ENCODE assay signal across 8 cellular contexts in genomic region chr19:41328157-41328817, GRCh38. TPM values are rescaled to one million over a fixed set of nuclear protein-coding genes. Genes with fewer than 3 reads are reported as not detected.
DNase-seq lines count a peak whose midpoint lies in the region; ATAC-seq and TF ChIP-seq lines count a peak whose summit lies in the region.

No MANE protein-coding gene starts in this region.

- peak overlapping the region; percentile 76 for H3K4me3 Mint-ChIP-seq in activated T-helper 1 cell treated with anti-CD3 and anti-CD28 coated beads, Interleukin-12 subunit alpha, Interleukin-12 subunit beta, Interleukin-2, Interleukin-4 antibody, amounts not matched to agents 30 ng/mL and 10 ng/mL and 1 ng/mL, durations not matched to agents 14 hours and 24 hours and 36 hours

- no peaks in the 10 kb centered on the region for H3K27me3 ChIP-seq in right lobe of liver
- H3K27me3 ChIP-seq in thyroid gland, result no peaks in the 10 kb centered on the region

- H3K9me3 Mint-ChIP-seq in activated T-helper 1 cell treated with anti-CD3 and anti-CD28 coated beads, Interleukin-12 subunit alpha, Interleukin-12 subunit beta, Interleukin-2, Interleukin-4 antibody, amounts not matched to agents 30 ng/mL and 10 ng/mL and 1 ng/mL, durations not matched to agents 14 hours and 24 hours and 36 hours, result no peaks in the 10 kb centered on the region

- no peak for TF ChIP-seq CTCF in right lobe of liver (IDR thresholded peaks at IDR 0.05)
- TF ChIP-seq CTCF in thyroid gland (IDR thresholded peaks at IDR 0.05), result no peak

- peaks cover 0 to 16% (median 5%) of the 10 kb centered on the region in 4 donors for H3K4me1 ChIP-seq in right lobe of liver
- peaks cover 36 to 52% of the 10 kb centered on the region in 2 donors for H3K4me1 ChIP-seq in thyroid gland

- peaks cover 58% of the 10 kb centered on the region for H3K4me1 Mint-ChIP-seq in activated T-helper 1 cell treated with anti-CD3 and anti-CD28 coated beads, Interleukin-12 subunit alpha, Interleukin-12 subunit beta, Interleukin-2, Interleukin-4 antibody, amounts not matched to agents 30 ng/mL and 10 ng/mL and 1 ng/mL, durations not matched to agents 14 hours and 24 hours and 36 hours (ENCODE audit: low read depth)

- H3K27ac ChIP-seq in right lobe of liver (peak overlapping the region in 2 of 3 donors; percentile 60 to 75), thyroid gland (peak overlapping the region; percentile 4 to 72 (median 62))

- TF ChIP-seq POLR2A in right lobe of liver (IDR thresholded peaks at IDR 0.05), result no peak
- TF ChIP-seq POLR2A in thyroid gland (IDR thresholded peaks at IDR 0.05), result no peak

- intact Hi-C loops in activated T-helper 1 cell treated with anti-CD3 and anti-CD28 coated beads, Interleukin-12 subunit alpha, Interleukin-12 subunit beta, Interleukin-2, Interleukin-4 antibody, amounts not matched to agents 30 ng/mL and 10 ng/mL and 1 ng/mL, durations not matched to agents 14 hours and 24 hours and 36 hours (cut with micrococcal nuclease), result loop anchor here (1.0 kb wide), 3 partner anchors 23 to 69 kb away; partner anchors contain the start of genes BCKDHA and EXOSC5
- intact Hi-C loops in right lobe of liver (cut with DNase I) (no loop called here), thyroid gland (cut with DNase I) (no loop called here)

- H3K27ac Mint-ChIP-seq in activated T-helper 1 cell treated with anti-CD3 and anti-CD28 coated beads, Interleukin-12 subunit alpha, Interleukin-12 subunit beta, Interleukin-2, Interleukin-4 antibody, amounts not matched to agents 30 ng/mL and 10 ng/mL and 1 ng/mL, durations not matched to agents 14 hours and 24 hours and 36 hours, result peak overlapping the region; percentile 95

- no peaks in the 10 kb centered on the region for H3K9me3 ChIP-seq in right lobe of liver
- H3K9me3 ChIP-seq in thyroid gland, result no peaks in the 10 kb centered on the region

- H3K36me3 ChIP-seq in right lobe of liver (no peaks in the 10 kb centered on the region), thyroid gland (no peaks in the 10 kb centered on the region)

- no peak overlapping the region for H3K4me3 ChIP-seq in right lobe of liver
- peak overlapping the region in 1 of 3 donors; percentile 28 for H3K4me3 ChIP-seq in thyroid gland (replicated peaks in 1 of 3)

- peak; percentile 6 for ATAC-seq in GM18502 (IDR thresholded peaks at IDR 0.05; ENCODE audit: poor library complexity, unreplicated experiment)
- ATAC-seq in HG02973 (IDR thresholded peaks at IDR 0.05; ENCODE audit: unreplicated experiment), result peak; percentile 14
- peak in 1 of 4 donors; percentile 13 for ATAC-seq in right lobe of liver
- ATAC-seq in GM21529 (IDR thresholded peaks at IDR 0.05; ENCODE audit: unreplicated experiment), result no peak

- WGBS in right lobe of liver (ENCODE audit: insufficient coverage, low coverage, low lambda C conversion rate, missing lambda C conversion rate), result 20% methylated on average over 10 of the region's 22 CpGs
- 57 to 72% methylated on average over 20 to 22 of the region's 22 CpGs for WGBS in thyroid gland, 2 donors

- no peaks in the 10 kb centered on the region for H3K27me3 Mint-ChIP-seq in activated T-helper 1 cell treated with anti-CD3 and anti-CD28 coated beads, Interleukin-12 subunit alpha, Interleukin-12 subunit beta, Interleukin-2, Interleukin-4 antibody, amounts not matched to agents 30 ng/mL and 10 ng/mL and 1 ng/mL, durations not matched to agents 14 hours and 24 hours and 36 hours (ENCODE audit: insufficient read depth)

- DNase-seq in activated T-helper 1 cell treated with anti-CD3 and anti-CD28 coated beads, Interleukin-12 subunit alpha, Interleukin-12 subunit beta, Interleukin-2, Interleukin-4 antibody, amounts not matched to agents 30 ng/mL and 10 ng/mL and 1 ng/mL, durations not matched to agents 14 hours and 24 hours and 36 hours (ENCODE audit: low spot score), result peak; percentile 35
- peak in 2 of 3 donors; percentile 27 to 44 for DNase-seq in right lobe of liver
- DNase-seq in thyroid gland, result no peak
- DNase-seq in Kasumi-1 (lab: John Stamatoyannopoulos, UW), result no peak
- DNase-seq in activated effector memory CD4-positive, alpha-beta T cell treated with anti-CD3 and anti-CD28 coated beads, Interleukin-2, amount 50 U/mL, for 16 hours, result no peak

- H3K36me3 Mint-ChIP-seq in activated T-helper 1 cell treated with anti-CD3 and anti-CD28 coated beads, Interleukin-12 subunit alpha, Interleukin-12 subunit beta, Interleukin-2, Interleukin-4 antibody, amounts not matched to agents 30 ng/mL and 10 ng/mL and 1 ng/mL, durations not matched to agents 14 hours and 24 hours and 36 hours (ENCODE audit: low read depth), result peaks cover 43% of the 10 kb centered on the region

RNA-seq across cellular contexts. Expression of gene CCDC97, which starts 18.3 kb away (rescaled TPM):
- 35.3 and 36.1 TPM in 2 replicates for total RNA-seq in activated T-helper 1 cell treated with anti-CD3 and anti-CD28 coated beads, Interleukin-12 subunit alpha, Interleukin-12 subunit beta, Interleukin-2, Interleukin-4 antibody, amounts not matched to agents 30 ng/mL and 10 ng/mL and 1 ng/mL, durations not matched to agents 14 hours and 24 hours and 36 hours
- total RNA-seq in right lobe of liver (1 to 10 TPM; 4.6 to 7.2 (median 6.9) TPM), thyroid gland (10 to 100 TPM; 10.6 to 22.0 (median 19.3) TPM)

RNA-seq across cellular contexts. Expression of gene TGFB1, which starts 25.4 kb away (rescaled TPM):
- total RNA-seq in activated T-helper 1 cell treated with anti-CD3 and anti-CD28 coated beads, Interleukin-12 subunit alpha, Interleukin-12 subunit beta, Interleukin-2, Interleukin-4 antibody, amounts not matched to agents 30 ng/mL and 10 ng/mL and 1 ng/mL, durations not matched to agents 14 hours and 24 hours and 36 hours, result 108 and 112 TPM in 2 replicates
- total RNA-seq in right lobe of liver (10 to 100 TPM in 2 of 6 experiments, 1 to 10 TPM in 4; 4.9 to 19.1 (median 8.5) TPM), thyroid gland (10 to 100 TPM in 3 of 4 donors, 1 to 10 TPM in 1; 9.6 to 13.7 (median 11.0) TPM)

RNA-seq across cellular contexts. Expression of gene B9D2, which starts 35.7 kb away (rescaled TPM):
- total RNA-seq in activated T-helper 1 cell treated with anti-CD3 and anti-CD28 coated beads, Interleukin-12 subunit alpha, Interleukin-12 subunit beta, Interleukin-2, Interleukin-4 antibody, amounts not matched to agents 30 ng/mL and 10 ng/mL and 1 ng/mL, durations not matched to agents 14 hours and 24 hours and 36 hours, result 4.4 and 4.5 TPM in 2 replicates
- total RNA-seq in right lobe of liver (1 to 10 TPM; 1.7 to 4.4 (median 2.6) TPM), thyroid gland (10 to 100 TPM in 2 of 4 donors, 1 to 10 TPM in 2; 5.9 to 12.5 (median 9.9) TPM)

RNA-seq across cellular contexts. Expression of gene TMEM91, which starts 48.0 kb away (rescaled TPM):
- 2.8 and 2.9 TPM in 2 replicates for total RNA-seq in activated T-helper 1 cell treated with anti-CD3 and anti-CD28 coated beads, Interleukin-12 subunit alpha, Interleukin-12 subunit beta, Interleukin-2, Interleukin-4 antibody, amounts not matched to agents 30 ng/mL and 10 ng/mL and 1 ng/mL, durations not matched to agents 14 hours and 24 hours and 36 hours
- 1 to 10 TPM; 1.8 to 4.1 (median 3.0) TPM for total RNA-seq in right lobe of liver
- 10 to 100 TPM in 2 of 4 donors, 1 to 10 TPM in 2; 5.0 to 14.9 (median 9.0) TPM for total RNA-seq in thyroid gland

Comparison
In these comparisons a context has a peak if more than half of its experiments do, and no peak if none do; other contexts are left out.
1. DNase-seq: peak in activated T-helper 1 cell treated with anti-CD3 and anti-CD28 coated beads, Interleukin-12 subunit alpha, Interleukin-12 subunit beta, Interleukin-2, Interleukin-4 antibody, amounts not matched to agents 30 ng/mL and 10 ng/mL and 1 ng/mL, durations not matched to agents 14 hours and 24 hours and 36 hours (single experiment) and right lobe of liver (2 of 3); none in thyroid gland (0 of 2), Kasumi-1 (0 of 2) and activated effector memory CD4-positive, alpha-beta T cell treated with anti-CD3 and anti-CD28 coated beads, Interleukin-2, amount 50 U/mL, for 16 hours (single experiment).